26 cellular contexts compared by ENCODE assay signal in the genomic region with DNA sequence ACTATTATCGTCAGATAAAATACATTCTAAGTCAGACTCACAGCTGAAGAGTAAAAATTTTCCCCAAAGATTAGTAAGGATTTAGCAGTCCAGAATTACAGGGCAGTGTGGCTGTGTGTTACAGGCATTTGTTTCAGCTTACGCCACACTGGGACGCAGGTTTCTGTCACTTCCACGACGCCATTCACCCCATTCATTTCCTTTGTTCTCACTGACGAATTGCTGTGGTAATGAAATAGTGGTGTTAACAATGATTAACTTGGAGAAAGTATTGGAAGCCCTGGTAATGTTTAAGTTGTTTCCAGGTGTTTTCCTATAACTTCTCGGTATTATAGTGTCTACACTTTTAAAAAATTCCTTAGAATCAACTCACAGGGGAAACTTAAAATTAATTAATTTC.
"Had no signal": no experiment of that assay in that cellular context is flagged by ENCODE, and none has a peak within 500 bp of the region (broad histone marks: within the 10 kb centered on the region; RNA-seq: fewer than 3 reads in every experiment).

No MANE protein-coding gene starts in this region.

- H3K36me3 Mint-ChIP-seq: mesothelial cell of epicardium; naive B cell; natural killer cell treated with Interleukin-12 subunit alpha and Interleukin-12 subunit beta and Interleukin-15 and Interleukin-18, amount 100 ng/mL, for 72 hours; stimulated activated effector memory CD8-positive, alpha-beta T cell treated with anti-CD3 and anti-CD28 coated beads, Interleukin-12 subunit alpha, Interleukin-12 subunit beta, amount 100 ng/mL, for 72 hours had no signal

- H3K27ac ChIP-seq: heart left ventricle, left ventricle myocardium inferior, ovary, prostate gland, right lobe of liver, skin epidermis, spleen, suprapubic skin, thoracic aorta, tibial artery, upper lobe of right lung had no signal

- H3K4me1 ChIP-seq: heart left ventricle, left ventricle myocardium inferior, prostate gland, right lobe of liver, spleen, suprapubic skin, tibial artery, upper lobe of right lung had no signal

- H3K4me3 Mint-ChIP-seq: mesothelial cell of epicardium; naive B cell; natural killer cell treated with Interleukin-12 subunit alpha and Interleukin-12 subunit beta and Interleukin-15 and Interleukin-18, amount 100 ng/mL, for 72 hours; neural crest cell; stimulated activated effector memory CD8-positive, alpha-beta T cell treated with anti-CD3 and anti-CD28 coated beads, Interleukin-12 subunit alpha, Interleukin-12 subunit beta, amount 100 ng/mL, for 72 hours; stimulated activated naive CD8-positive, alpha-beta T cell treated with anti-CD3 and anti-CD28 coated beads, Interleukin-15, Interleukin-2, amounts not matched to agents 100 ng/mL and 50 ng/mL, for 24 hours had no signal

- H3K36me3 ChIP-seq: heart left ventricle, left ventricle myocardium inferior, ovary, prostate gland, right lobe of liver, spleen, suprapubic skin, thoracic aorta, tibial artery, upper lobe of right lung had no signal

- DNase-seq: heart left ventricle; islet precursor cell; kidney glomerular epithelial cell; left colon; left ventricle myocardium inferior; mesendoderm; naive B cell; ovary; right lobe of liver; spleen; stimulated activated CD4-positive, alpha-beta T cell treated with anti-CD3 and anti-CD28 coated beads, Interleukin-4, amount 100 ng/mL, for 24 hours; stimulated activated naive CD4-positive, alpha-beta T cell; tibial artery; trophoblast cell; upper lobe of right lung had no signal

- H3K4me3 ChIP-seq: heart left ventricle, left ventricle myocardium inferior, lung, ovary, prostate gland, right lobe of liver, skin epidermis, spleen, suprapubic skin, thoracic aorta, tibial artery, upper lobe of right lung had no signal

- H3K27me3 ChIP-seq: heart left ventricle, ovary, right lobe of liver, suprapubic skin, tibial artery, upper lobe of right lung had no signal

- H3K9me3 Mint-ChIP-seq: naive B cell; natural killer cell treated with Interleukin-12 subunit alpha and Interleukin-12 subunit beta and Interleukin-15 and Interleukin-18, amount 100 ng/mL, for 72 hours; neural crest cell; stimulated activated effector memory CD8-positive, alpha-beta T cell treated with anti-CD3 and anti-CD28 coated beads, Interleukin-12 subunit alpha, Interleukin-12 subunit beta, amount 100 ng/mL, for 72 hours; stimulated activated naive CD8-positive, alpha-beta T cell treated with anti-CD3 and anti-CD28 coated beads, Interleukin-15, Interleukin-2, amounts not matched to agents 100 ng/mL and 50 ng/mL, for 24 hours had no signal

- H3K4me1 Mint-ChIP-seq: naive B cell; stimulated activated effector memory CD8-positive, alpha-beta T cell treated with anti-CD3 and anti-CD28 coated beads, Interleukin-12 subunit alpha, Interleukin-12 subunit beta, amount 100 ng/mL, for 72 hours had no signal

- H3K9me3 ChIP-seq: heart left ventricle, ovary, prostate gland, right lobe of liver, spleen, suprapubic skin, thoracic aorta, tibial artery, upper lobe of right lung had no signal

- ATAC-seq: heart left ventricle; left colon; natural killer cell treated with Interleukin-12 subunit alpha and Interleukin-12 subunit beta and Interleukin-15 and Interleukin-18, amount 100 ng/mL, for 72 hours; stimulated activated effector memory CD8-positive, alpha-beta T cell treated with anti-CD3 and anti-CD28 coated beads, Interleukin-12 subunit alpha, Interleukin-12 subunit beta, amount 100 ng/mL, for 72 hours; upper lobe of right lung had no signal

- H3K27ac Mint-ChIP-seq: naive B cell; natural killer cell treated with Interleukin-12 subunit alpha and Interleukin-12 subunit beta and Interleukin-15 and Interleukin-18, amount 100 ng/mL, for 72 hours; stimulated activated effector memory CD8-positive, alpha-beta T cell treated with anti-CD3 and anti-CD28 coated beads, Interleukin-12 subunit alpha, Interleukin-12 subunit beta, amount 100 ng/mL, for 72 hours; stimulated activated naive CD8-positive, alpha-beta T cell treated with anti-CD3 and anti-CD28 coated beads, Interleukin-15, Interleukin-2, amounts not matched to agents 100 ng/mL and 50 ng/mL, for 24 hours had no signal

- FAIRE-seq: urothelium cell line had no signal
